ENCODE assay signal across 7 cellular contexts in genomic region chr13:78572459-78572858, GRCh38. TPM values are rescaled to one million over a fixed set of nuclear protein-coding genes. Genes with fewer than 3 reads are reported as not detected.
"Had no signal": no experiment of that assay in that cellular context is flagged by ENCODE, and none has a peak within 500 bp of the region (broad histone marks: within the 10 kb centered on the region; RNA-seq: fewer than 3 reads in every experiment).

No MANE protein-coding gene starts in this region.

- H3K4me2 ChIP-seq: GM23338 had no signal

- ATAC-seq: GM23338, K562 had no signal

- H3K4me3 ChIP-seq: GM23338, K562 had no signal

- H2AFZ ChIP-seq: GM23338 had no signal

- DNase-seq: H9, HCEC 1CT, IMR-90, KG1 had no signal

RNA-seq across cellular contexts. Expression of gene POU4F1, which starts 30.9 kb away (rescaled TPM):
- total RNA-seq: HT-29, IMR-90 had no signal
